Comparison of ENCODE assay signal across 14 cellular contexts in genomic region chr18:35114305-35114704, GRCh38.
"Had no signal": no experiment of that assay in that cellular context is flagged by ENCODE, and none has a peak within 500 bp of the region (broad histone marks: within the 10 kb centered on the region; RNA-seq: fewer than 3 reads in every experiment).

No MANE protein-coding gene starts in this region.

- H3K27me3 ChIP-seq: breast epithelium, heart left ventricle, left lung, sigmoid colon, upper lobe of right lung had no signal

- H3K4me3 ChIP-seq: breast epithelium, heart left ventricle, left lung, sigmoid colon, upper lobe of right lung had no signal

- ATAC-seq: activated CD8-positive, alpha-beta T cell treated with anti-CD3 and anti-CD28 coated beads for 36 hours; activated T-helper 17 cell treated with anti-CD3 and anti-CD28 coated beads, Interleukin-2, amount 50 U/mL, for 72 hours; heart left ventricle; left lung; stimulated activated effector memory CD8-positive, alpha-beta T cell treated with anti-CD3 and anti-CD28 coated beads, Interleukin-12 subunit alpha, Interleukin-12 subunit beta, amount 100 ng/mL, for 72 hours; upper lobe of right lung had no signal

- H3K4me1 ChIP-seq: breast epithelium, left lung had no signal

- H3K9me3 ChIP-seq: breast epithelium, left lung, sigmoid colon, upper lobe of right lung had no signal

- DNase-seq: activated CD4-positive, alpha-beta T cell treated with anti-CD3 and anti-CD28 coated beads, Interleukin-2, amount 10 ng/mL, durations not matched to agents 24 days and 14 days; activated CD8-positive, alpha-beta T cell treated with anti-CD3 and anti-CD28 coated beads for 36 hours; activated naive CD4-positive, alpha-beta T cell treated with Interleukin-2 at 50 U/mL for 16 hours; activated T-cell treated with anti-CD3 and anti-CD28 coated beads, Interleukin-2, amount 50 U/mL, for 1 hour; cortex of kidney; heart left ventricle; left lung; sigmoid colon; stimulated activated CD4-positive, alpha-beta T cell treated with anti-CD3 and anti-CD28 coated beads, Interleukin-4, amount 100 ng/mL, for 24 hours; upper lobe of right lung had no signal

- H3K27ac ChIP-seq: breast epithelium, left lung, parathyroid adenoma, sigmoid colon, upper lobe of right lung had no signal

- H3K4me3 Mint-ChIP-seq: activated CD4-positive, alpha-beta T cell treated with anti-CD3 and anti-CD28 coated beads, Interleukin-2, amount 10 ng/mL, durations not matched to agents 24 days and 14 days; activated CD8-positive, alpha-beta T cell treated with anti-CD3 and anti-CD28 coated beads for 36 hours; activated T-helper 17 cell treated with anti-CD3 and anti-CD28 coated beads, Interleukin-2, amount 50 U/mL, for 72 hours; stimulated activated effector memory CD8-positive, alpha-beta T cell treated with anti-CD3 and anti-CD28 coated beads, Interleukin-12 subunit alpha, Interleukin-12 subunit beta, amount 100 ng/mL, for 72 hours had no signal

- H3K9me3 Mint-ChIP-seq: activated T-helper 17 cell treated with anti-CD3 and anti-CD28 coated beads, Interleukin-2, amount 50 U/mL, for 72 hours; stimulated activated effector memory CD8-positive, alpha-beta T cell treated with anti-CD3 and anti-CD28 coated beads, Interleukin-12 subunit alpha, Interleukin-12 subunit beta, amount 100 ng/mL, for 72 hours had no signal

- H3K27me3 Mint-ChIP-seq: activated CD4-positive, alpha-beta T cell treated with anti-CD3 and anti-CD28 coated beads, Interleukin-2, amount 10 ng/mL, durations not matched to agents 24 days and 14 days; activated CD8-positive, alpha-beta T cell treated with anti-CD3 and anti-CD28 coated beads for 36 hours; activated T-helper 17 cell treated with anti-CD3 and anti-CD28 coated beads, Interleukin-2, amount 50 U/mL, for 72 hours had no signal

- H3K36me3 ChIP-seq: breast epithelium, left lung, sigmoid colon, upper lobe of right lung had no signal

- H3K27ac Mint-ChIP-seq: activated CD4-positive, alpha-beta T cell treated with anti-CD3 and anti-CD28 coated beads, Interleukin-2, amount 10 ng/mL, durations not matched to agents 24 days and 14 days; activated CD8-positive, alpha-beta T cell treated with anti-CD3 and anti-CD28 coated beads for 36 hours; activated T-helper 17 cell treated with anti-CD3 and anti-CD28 coated beads, Interleukin-2, amount 50 U/mL, for 72 hours; stimulated activated effector memory CD8-positive, alpha-beta T cell treated with anti-CD3 and anti-CD28 coated beads, Interleukin-12 subunit alpha, Interleukin-12 subunit beta, amount 100 ng/mL, for 72 hours had no signal
